In the genomic region with DNA sequence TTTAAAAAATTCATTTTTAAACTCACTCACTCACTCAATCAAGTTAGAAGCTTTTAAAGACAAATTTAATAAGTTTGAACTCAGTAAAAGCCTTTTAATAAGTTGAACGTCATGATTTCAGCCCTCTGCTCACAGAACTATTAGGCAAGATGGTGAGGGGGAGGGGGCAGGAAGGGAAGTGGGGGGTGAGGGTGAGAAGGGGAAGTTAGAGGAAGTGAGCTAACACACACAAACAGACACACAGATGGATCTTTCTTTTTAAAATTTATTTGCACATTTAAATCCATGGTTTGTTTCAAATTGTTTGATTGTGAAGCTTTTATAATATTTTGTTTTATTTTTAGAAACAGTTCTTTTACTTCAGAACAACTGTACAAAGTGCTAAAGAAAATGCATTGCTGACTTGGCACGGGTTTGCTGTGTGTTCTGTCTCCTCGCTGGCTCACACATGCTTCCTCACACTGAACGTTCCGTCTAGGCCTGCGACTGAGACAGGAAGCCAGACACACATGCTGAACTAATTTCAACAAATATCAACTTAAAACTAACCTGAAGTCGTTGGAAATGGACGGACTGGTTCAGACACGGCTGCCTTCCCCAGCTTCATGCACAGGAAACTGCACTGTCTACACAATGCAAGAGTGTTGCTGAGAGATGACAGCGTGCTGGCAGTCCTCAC, we compare ENCODE assay signal across 8 cellular contexts.
DNase-seq lines count a peak whose midpoint lies in the region; ATAC-seq and TF ChIP-seq lines count a peak whose summit lies in the region.

No MANE protein-coding gene starts in this region.

- peak overlapping the region; percentile 52 for H3K27ac ChIP-seq in OCI-LY1 (ENCODE audit: low read depth, low read length, poor library complexity, severe bottlenecking)

- H4K20me1 ChIP-seq in OCI-LY1 (ENCODE audit: insufficient read depth, low read length) = no peaks in the 10 kb centered on the region

- H3K27me3 Mint-ChIP-seq in activated naive CD8-positive, alpha-beta T cell = no peaks in the 10 kb centered on the region

- H3K79me2 ChIP-seq in OCI-LY1 (ENCODE audit: insufficient read depth, low read length) = no peaks in the 10 kb centered on the region

- no peaks in the 10 kb centered on the region for H3K9me3 ChIP-seq in OCI-LY1 (ENCODE audit: low read length)

- H3K27me3 ChIP-seq in OCI-LY1 (ENCODE audit: insufficient read depth, low read length) = peaks cover 16% of the 10 kb centered on the region; the same call in 1 of the 2 replicates

- H3K4me1 ChIP-seq in OCI-LY1 (ENCODE audit: insufficient read depth, low read length, severe bottlenecking) = peaks cover 12% of the 10 kb centered on the region

- peaks cover 8% of the 10 kb centered on the region for H3K9me3 Mint-ChIP-seq in activated naive CD8-positive, alpha-beta T cell (ENCODE audit: low read depth)

- H3K4me2 ChIP-seq in OCI-LY1 (ENCODE audit: low read length) = peak overlapping the region; percentile 21; the same call in 1 of the 2 replicates

- peak overlapping the region; percentile 99 for H3K27ac Mint-ChIP-seq in activated naive CD8-positive, alpha-beta T cell

- no peak for TF ChIP-seq CTCF in OCI-LY1 (IDR thresholded peaks at IDR 0.05; ENCODE audit: low read length)

- DNase-seq in CD1c-positive myeloid dendritic cell (ENCODE audit: extremely low spot score) = peak; percentile 84
- DNase-seq in hippocampal formation (lab: John Stamatoyannopoulos, UW) = peak; percentile 17 to 35
- DNase-seq in stimulated activated CD8-positive, alpha-beta memory T cell treated with anti-CD3 and anti-CD28 coated beads, Interleukin-7, amount 100 ng/mL, for 4 hours (ENCODE audit: low read depth in 2 of 2) = peak; percentile 43
- no peak for DNase-seq in 8988T

- H3K9me2 ChIP-seq in OCI-LY1 (ENCODE audit: low read depth, low read length) = no peaks in the 10 kb centered on the region

- H3K9ac ChIP-seq in OCI-LY1 (ENCODE audit: low read length) = no peak overlapping the region

- ATAC-seq in GM21360 (IDR thresholded peaks at IDR 0.05; ENCODE audit: unreplicated experiment) (no peak), GM18870 (IDR thresholded peaks at IDR 0.05; ENCODE audit: unreplicated experiment) (no peak)

- no peak overlapping the region for H2AFZ ChIP-seq in OCI-LY1 (ENCODE audit: low read length)

- H3K4me1 Mint-ChIP-seq in activated naive CD8-positive, alpha-beta T cell (ENCODE audit: low read depth) = peaks cover 70% of the 10 kb centered on the region

- no peaks in the 10 kb centered on the region for H3F3A ChIP-seq in OCI-LY1 (ENCODE audit: insufficient read depth, low read length)

- peak overlapping the region; percentile 93 for H3K4me3 Mint-ChIP-seq in activated naive CD8-positive, alpha-beta T cell

- peaks cover 20% of the 10 kb centered on the region for H3K36me3 Mint-ChIP-seq in activated naive CD8-positive, alpha-beta T cell

- H3K36me3 ChIP-seq in OCI-LY1 (ENCODE audit: insufficient read depth, low read length) = no peaks in the 10 kb centered on the region

- H3K4me3 ChIP-seq in OCI-LY1 (ENCODE audit: low read depth, low read length, poor library complexity, severe bottlenecking) = no peak overlapping the region
